ENCODE assay signal across 15 cellular contexts in the genomic region with DNA sequence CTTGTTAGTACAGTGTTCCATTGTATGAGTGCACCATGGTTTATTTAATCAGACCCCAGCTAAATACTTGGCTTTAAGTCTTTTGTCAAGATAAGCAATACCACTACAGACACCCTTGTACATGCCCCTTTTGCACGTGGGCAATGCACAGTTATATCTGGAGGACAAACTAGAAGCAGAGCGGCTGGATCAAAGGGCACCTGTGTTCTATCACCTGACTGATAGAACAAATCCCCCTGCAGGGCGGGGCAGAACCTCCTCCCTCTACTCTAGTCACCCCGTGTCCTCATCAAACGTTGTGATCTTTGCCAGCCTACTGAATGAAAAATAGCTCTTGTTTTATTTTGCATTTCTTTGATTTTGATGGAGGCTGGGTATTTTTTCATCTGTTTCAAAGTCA.
DNase-seq lines count a peak whose midpoint lies in the region; ATAC-seq and TF ChIP-seq lines count a peak whose summit lies in the region.
"Had no signal": no experiment of that assay in that cellular context is flagged by ENCODE, and none has a peak within 500 bp of the region (broad histone marks: within the 10 kb centered on the region; RNA-seq: fewer than 3 reads in every experiment).

No MANE protein-coding gene starts in this region.

- no peak for TF ChIP-seq CTCF in foreskin fibroblast (IDR thresholded peaks at IDR 0.05; ENCODE audit: low read depth, low read length)

- H3K9me3 Mint-ChIP-seq in activated naive CD8-positive, alpha-beta T cell treated with anti-CD3 and anti-CD28 coated beads, Interleukin-2, amount 50 U/mL, for 24 hours, result no peaks in the 10 kb centered on the region

- DNase-seq in NCI-H1092 treated with DMSO at 0.1 percent for 48 hours (lab: John Stamatoyannopoulos, UW) (peak; percentile 71), NCI-H1092 (lab: John Stamatoyannopoulos, UW) (no peak), D341Med (ENCODE audit: low spot score) (peak; percentile 63), NCI-H82 treated with DMSO at 0.1 percent for 48 hours (lab: John Stamatoyannopoulos, UW; ENCODE audit: unreplicated experiment) (peak; percentile 94), foreskin fibroblast (no peak)
- DNase-seq in activated naive CD8-positive, alpha-beta T cell treated with anti-CD3 and anti-CD28 coated beads, Interleukin-2, amount 50 U/mL, for 24 hours, result peak; percentile 27
- DNase-seq: GOT3, SHP77 treated with DMSO at 0.1 percent for 48 hours had no signal

- no peak overlapping the region for H3K4me3 Mint-ChIP-seq in activated naive CD8-positive, alpha-beta T cell treated with anti-CD3 and anti-CD28 coated beads, Interleukin-2, amount 50 U/mL, for 24 hours
- H3K4me3 Mint-ChIP-seq: CD4-positive, CD25-positive, alpha-beta regulatory T cell had no signal

- no peak overlapping the region for H3K4me3 ChIP-seq in foreskin fibroblast (ENCODE audit: low read depth in 1 of 2, low read length in 2 of 2)
- H3K4me3 ChIP-seq: K562, lung had no signal

- ATAC-seq in activated naive CD8-positive, alpha-beta T cell treated with anti-CD3 and anti-CD28 coated beads, Interleukin-2, amount 50 U/mL, for 24 hours, result peak; percentile 63
- no peak for ATAC-seq in GM21529 (IDR thresholded peaks at IDR 0.05; ENCODE audit: unreplicated experiment)
- ATAC-seq in HG03108 (IDR thresholded peaks at IDR 0.05; ENCODE audit: unreplicated experiment), result no peak
- ATAC-seq: K562, sciatic nerve had no signal

- no peaks in the 10 kb centered on the region for H3K36me3 Mint-ChIP-seq in activated naive CD8-positive, alpha-beta T cell treated with anti-CD3 and anti-CD28 coated beads, Interleukin-2, amount 50 U/mL, for 24 hours (ENCODE audit: low read depth)
- H3K36me3 Mint-ChIP-seq: CD4-positive, CD25-positive, alpha-beta regulatory T cell had no signal

- H3K27me3 Mint-ChIP-seq in activated naive CD8-positive, alpha-beta T cell treated with anti-CD3 and anti-CD28 coated beads, Interleukin-2, amount 50 U/mL, for 24 hours, result peaks cover 20% of the 10 kb centered on the region

- no peak overlapping the region for H3K27ac Mint-ChIP-seq in activated naive CD8-positive, alpha-beta T cell treated with anti-CD3 and anti-CD28 coated beads, Interleukin-2, amount 50 U/mL, for 24 hours
- H3K27ac Mint-ChIP-seq: activated T-helper 2 cell treated with anti-CD3 and anti-CD28 coated beads, Interferon-gamma antibody, Interleukin-2, Interleukin-4, amounts not matched to agents 10 μg/mL and 5 μg/mL and 100 μg/mL, durations not matched to agents 14 hours and 24 hours and 36 hours; CD4-positive, CD25-positive, alpha-beta regulatory T cell had no signal

- peaks cover 30% of the 10 kb centered on the region for H3K4me1 Mint-ChIP-seq in activated naive CD8-positive, alpha-beta T cell treated with anti-CD3 and anti-CD28 coated beads, Interleukin-2, amount 50 U/mL, for 24 hours

Comparison
In these comparisons a context has a peak if more than half of its experiments do, and no peak if none do; other contexts are left out.
1. DNase-seq: peak in NCI-H1092 treated with DMSO at 0.1 percent for 48 hours (single experiment), D341Med (single experiment), NCI-H82 treated with DMSO at 0.1 percent for 48 hours (single experiment) and activated naive CD8-positive, alpha-beta T cell treated with anti-CD3 and anti-CD28 coated beads, Interleukin-2, amount 50 U/mL, for 24 hours (single experiment); none in NCI-H1092 (single experiment) and foreskin fibroblast (0 of 2).